Comparison of ENCODE assay signal across 8 cellular contexts in genomic region chr1:121519042-121519755, GRCh38.
DNase-seq lines count a peak whose midpoint lies in the region; ATAC-seq and TF ChIP-seq lines count a peak whose summit lies in the region.

No MANE protein-coding gene starts in this region.

- H3K4me1 Mint-ChIP-seq in activated naive CD4-positive, alpha-beta T cell treated with anti-CD3 and anti-CD28 coated beads for 36 hours (ENCODE audit: low read depth): peaks cover 42% of the 10 kb centered on the region
- H3K4me1 Mint-ChIP-seq in progenitor cell of endocrine pancreas (ENCODE audit: low read depth): peaks cover 23% of the 10 kb centered on the region

- peak overlapping the region; percentile 89 for H3K4me3 Mint-ChIP-seq in activated naive CD4-positive, alpha-beta T cell treated with anti-CD3 and anti-CD28 coated beads for 36 hours
- peak overlapping the region; percentile 84 for H3K4me3 Mint-ChIP-seq in progenitor cell of endocrine pancreas (ENCODE audit: low read depth)

- no peaks in the 10 kb centered on the region for H3K27me3 Mint-ChIP-seq in activated naive CD4-positive, alpha-beta T cell treated with anti-CD3 and anti-CD28 coated beads for 36 hours (ENCODE audit: low read depth)
- H3K27me3 Mint-ChIP-seq in progenitor cell of endocrine pancreas: no peaks in the 10 kb centered on the region

- peak overlapping the region; percentile 88 for H3K27ac Mint-ChIP-seq in activated naive CD4-positive, alpha-beta T cell treated with anti-CD3 and anti-CD28 coated beads for 36 hours
- peak overlapping the region; percentile 95 for H3K27ac Mint-ChIP-seq in progenitor cell of endocrine pancreas

- peaks cover 2% of the 10 kb centered on the region for H3K9me3 Mint-ChIP-seq in activated naive CD4-positive, alpha-beta T cell treated with anti-CD3 and anti-CD28 coated beads for 36 hours
- peaks cover 4% of the 10 kb centered on the region for H3K9me3 Mint-ChIP-seq in progenitor cell of endocrine pancreas (ENCODE audit: low read depth)

- H3K4me1 ChIP-seq in heart right ventricle (peaks cover 0 to 37% (median 6%) of the 10 kb centered on the region in 9 donors), urinary bladder (ENCODE audit: insufficient read depth) (no peaks in the 10 kb centered on the region)

- H3K4me3 ChIP-seq in heart right ventricle: peak overlapping the region; percentile 14 to 63 (median 46)
- H3K4me3 ChIP-seq in urinary bladder (ENCODE audit: low read depth, low read length): peak overlapping the region; percentile 22

- ATAC-seq in heart right ventricle (peak; percentile 35 to 81 (median 60)), GM21447 (IDR thresholded peaks at IDR 0.05; ENCODE audit: unreplicated experiment) (no peak)

- TF ChIP-seq CTCF in RWPE1 (conservative IDR thresholded peaks at IDR 0.05; ENCODE audit: low read depth): no peak
- no peak for TF ChIP-seq CTCF in heart right ventricle (IDR thresholded peaks at IDR 0.05)
- TF ChIP-seq CTCF in progenitor cell of endocrine pancreas (IDR thresholded peaks at IDR 0.05; ENCODE audit: unreplicated experiment): no peak

- intact Hi-C loops in activated naive CD4-positive, alpha-beta T cell treated with anti-CD3 and anti-CD28 coated beads for 36 hours (cut with micrococcal nuclease): loop anchor here (1.0 to 2.0 kb wide), 2 partner anchors 32 to 62 kb away; no protein-coding TSS in a partner anchor
- intact Hi-C loops in heart right ventricle (cut with DNase I): no loop called here

- no peaks in the 10 kb centered on the region for H3K9me3 ChIP-seq in heart right ventricle

- CTCF ChIA-PET in RWPE1 (lab: Yijun Ruan, JAX): interaction anchor here (0.5 kb wide), 1 partner anchor 123 kb away, joined by 4 read pairs; no protein-coding TSS in a partner anchor
- CTCF ChIA-PET in activated naive CD4-positive, alpha-beta T cell treated with anti-CD3 and anti-CD28 coated beads for 36 hours (lab: Charles Lee): interaction anchor here (0.6 to 1.3 kb wide), 5 partner anchors 10 to 75 kb away, joined by 3 to 5 read pairs (median 3); no protein-coding TSS in a partner anchor

- DNase-seq in COLO668 (lab: John Stamatoyannopoulos, UW; ENCODE audit: unreplicated experiment): peak; percentile 75
- DNase-seq in HK-2 (ENCODE audit: unreplicated experiment): peak; percentile 58
- DNase-seq in RWPE1 (ENCODE audit: low spot score): peak; percentile 73
- peak; percentile 91 for DNase-seq in activated naive CD4-positive, alpha-beta T cell treated with anti-CD3 and anti-CD28 coated beads for 36 hours
- peak; percentile 23 to 53 for DNase-seq in heart right ventricle
- DNase-seq in progenitor cell of endocrine pancreas (ENCODE audit: low spot score, unreplicated experiment): peak; percentile 49

- POLR2A ChIA-PET in RWPE1 (lab: Yijun Ruan, JAX; ENCODE audit: low non-redundant PET): interaction anchor here (0.9 kb wide), 1 partner anchor 55 kb away, joined by 4 read pairs; no protein-coding TSS in a partner anchor

- no peaks in the 10 kb centered on the region for H3K36me3 ChIP-seq in heart right ventricle
- no peaks in the 10 kb centered on the region for H3K36me3 ChIP-seq in urinary bladder (ENCODE audit: insufficient read depth)

- WGBS in heart right ventricle, 2 donors: 1% methylated on average over 71 to 75 of the region's 75 CpGs
- WGBS in urinary bladder: 1% methylated on average over 75 of the region's 75 CpGs

- H3K36me3 Mint-ChIP-seq in activated naive CD4-positive, alpha-beta T cell treated with anti-CD3 and anti-CD28 coated beads for 36 hours (ENCODE audit: low read depth): peaks cover 2% of the 10 kb centered on the region
- H3K36me3 Mint-ChIP-seq in progenitor cell of endocrine pancreas (ENCODE audit: insufficient read depth): no peaks in the 10 kb centered on the region

- peaks cover 13 to 70% (median 55%) of the 10 kb centered on the region in 7 donors for H3K27me3 ChIP-seq in heart right ventricle

- H3K27ac ChIP-seq in RWPE1 (peak overlapping the region; percentile 72), heart right ventricle (peak overlapping the region in 2 of 10 donors; percentile 9 to 90), urinary bladder (ENCODE audit: low read depth) (no peak overlapping the region)

Comparison
In these comparisons a context has a peak if more than half of its experiments do, and no peak if none do; other contexts are left out.
1. DNase-seq: peak in every context shown above with its lines; median percentile 91 in activated naive CD4-positive, alpha-beta T cell treated with anti-CD3 and anti-CD28 coated beads for 36 hours; 75 in COLO668; 73 in RWPE1; 58 in HK-2; 49 in progenitor cell of endocrine pancreas; 38 in heart right ventricle.